In the genomic region with DNA sequence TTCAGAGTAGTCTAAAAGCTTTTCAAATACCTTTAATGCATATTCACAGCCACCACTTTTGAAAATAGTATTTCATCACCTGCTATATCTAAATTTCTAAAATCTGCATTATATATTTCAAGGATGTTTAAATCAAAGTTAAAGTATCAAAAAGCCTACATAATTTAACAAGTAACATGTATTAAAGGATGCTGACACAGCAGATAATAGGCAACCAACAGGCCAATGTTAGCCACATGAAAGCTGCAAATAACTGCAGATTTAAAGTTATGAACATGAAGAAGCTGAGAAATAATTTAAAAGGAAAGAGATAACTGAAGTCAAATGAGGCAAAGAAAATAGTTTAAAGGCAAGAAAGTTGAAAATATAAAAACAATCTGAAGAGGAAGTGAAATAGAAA, we compare ENCODE assay signal across 8 cellular contexts. TPM values are rescaled to one million over a fixed set of nuclear protein-coding genes. Genes with fewer than 3 reads are reported as not detected.
"Had no signal": no experiment of that assay in that cellular context is flagged by ENCODE, and none has a peak within 500 bp of the region (broad histone marks: within the 10 kb centered on the region; RNA-seq: fewer than 3 reads in every experiment).

No MANE protein-coding gene starts in this region.

- H3K9ac ChIP-seq: KMS-11 had no signal

- H3K4me2 ChIP-seq: KMS-11 had no signal

- DNase-seq: GOT3, H9, HCEC 1CT, KBM-7 had no signal

- H3K27ac Mint-ChIP-seq: H9 had no signal

- FAIRE-seq: H54, HTR-8/SVneo had no signal

- H3K9me3 Mint-ChIP-seq: H9 had no signal

- H3K27ac ChIP-seq: KMS-11 had no signal

- H3K4me3 Mint-ChIP-seq: H9 had no signal

RNA-seq across cellular contexts. Expression of gene NELL2, which starts 39.8 kb away (rescaled TPM):
- total RNA-seq: HT-29 had no signal
